In the genomic region with DNA sequence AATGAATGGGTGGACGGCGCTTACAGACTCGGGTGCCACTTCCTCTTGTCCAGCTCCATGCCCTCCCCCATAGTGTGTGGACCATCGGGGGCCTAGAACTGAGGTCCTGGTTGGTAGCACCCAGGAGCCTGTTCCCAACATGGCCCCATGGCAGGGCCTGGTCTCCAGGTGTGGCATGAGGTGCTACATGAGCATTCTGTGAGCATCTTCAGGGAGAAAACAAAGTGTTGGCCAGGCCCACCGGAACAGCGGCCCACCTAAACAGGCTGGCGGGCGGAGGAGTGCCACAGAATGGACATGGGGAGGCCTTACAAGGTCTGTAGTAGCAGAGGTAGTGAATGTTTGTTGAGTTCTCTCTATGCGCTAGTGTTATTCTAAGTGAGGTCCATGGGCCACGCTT, we compare ENCODE assay signal across 10 cellular contexts.
"Had no signal": no experiment of that assay in that cellular context is flagged by ENCODE, and none has a peak within 500 bp of the region (broad histone marks: within the 10 kb centered on the region; RNA-seq: fewer than 3 reads in every experiment).

No MANE protein-coding gene starts in this region.

- H3K27me3 Mint-ChIP-seq: IgD-negative memory B cell had no signal

- ATAC-seq: HCT116 had no signal

- H3K36me3 ChIP-seq: HAP-1 had no signal

- FAIRE-seq: HepG2 had no signal

- H3K4me3 Mint-ChIP-seq: HFFc6, IgD-negative memory B cell had no signal

- DNase-seq: GM23248, GOT3, H7, HFFc6, KG1 had no signal

- H2AFZ ChIP-seq: GM23248 had no signal

- H3K27ac ChIP-seq: GM23248, HL-60 had no signal

- H3K9ac ChIP-seq: GM23248 had no signal

- H3K9me3 ChIP-seq: HAP-1 had no signal

- H3K4me3 ChIP-seq: GM23248, HAP-1 had no signal

- H3K9me3 Mint-ChIP-seq: HFFc6, IgD-negative memory B cell had no signal

- H3K4me1 ChIP-seq: HAP-1 had no signal

- H3K27ac Mint-ChIP-seq: HFFc6 had no signal
